1 cellular context compared by ENCODE assay signal in genomic region chr1:199747984-199748383, GRCh38.
A peak's percentile ranks its signal among the peaks of the same experiment; 100 is the strongest.
TF ChIP-seq lines count a peak whose summit lies in the region.

No MANE protein-coding gene starts in this region.

TF ChIP-seq in GM23338, 12 proteins besides CTCF, POLR2A, EP300 and RAD21 (continued from another document):
- TF ChIP-seq ZNF462 (CRISPR knock-in tag; IDR thresholded peaks at IDR 0.05) (peak; percentile 37; the same call in 1 of the 2 replicates), JUNB (IDR thresholded peaks at IDR 0.05; ENCODE audit: unreplicated experiment) (no peak), ZNF331 (CRISPR knock-in tag; IDR thresholded peaks at IDR 0.05; ENCODE audit: low read depth) (no peak)
